9 cellular contexts compared by ENCODE assay signal in the genomic region with DNA sequence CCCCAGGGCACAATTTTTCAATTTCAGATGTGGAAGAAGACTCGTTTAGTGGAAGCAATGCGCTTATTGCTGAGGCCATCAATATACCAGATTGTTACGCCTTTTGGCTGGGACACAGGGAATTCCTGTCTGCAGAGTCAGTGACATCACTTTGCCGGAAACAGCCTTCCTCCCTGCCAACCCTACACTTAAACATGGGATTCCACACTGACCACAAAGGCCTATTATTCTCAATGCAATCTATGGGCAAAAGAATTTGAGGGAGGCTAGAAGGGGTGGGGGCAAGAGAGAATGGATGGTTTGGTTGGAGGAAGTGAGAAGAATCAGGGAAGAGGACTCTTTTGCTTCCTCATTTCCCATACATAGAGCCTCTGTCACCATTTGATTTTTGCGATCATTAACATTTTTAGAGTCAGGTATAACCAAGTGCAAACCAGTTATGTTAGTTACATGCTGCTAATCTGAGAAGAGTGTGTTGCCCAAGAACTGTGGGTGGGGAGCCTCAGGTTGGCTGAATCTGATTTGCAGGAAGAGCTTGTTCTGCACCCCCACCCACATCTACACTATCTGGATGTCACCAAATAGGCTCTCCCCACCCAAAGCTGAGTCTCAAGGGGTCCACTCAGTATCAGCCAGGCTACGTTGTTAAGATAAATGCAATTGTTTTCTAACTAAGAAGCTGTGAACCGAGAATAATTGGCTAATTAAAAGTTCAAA. TPM values are rescaled to one million over a fixed set of nuclear protein-coding genes. Genes with fewer than 3 reads are reported as not detected.
A peak's percentile ranks its signal among the peaks of the same experiment; 100 is the strongest.
DNase-seq lines count a peak whose midpoint lies in the region; ATAC-seq and TF ChIP-seq lines count a peak whose summit lies in the region.
"Had no signal": no experiment of that assay in that cellular context is flagged by ENCODE, and none has a peak within 500 bp of the region (broad histone marks: within the 10 kb centered on the region; RNA-seq: fewer than 3 reads in every experiment).

No MANE protein-coding gene starts in this region.

- peaks cover 15 to 25% (median 19%) of the 10 kb centered on the region in 4 donors for H3K4me1 ChIP-seq in upper lobe of left lung
- H3K4me1 ChIP-seq: A549 had no signal

- no peaks in the 10 kb centered on the region for H3K27me3 ChIP-seq in upper lobe of left lung

- TF ChIP-seq POLR2A in upper lobe of left lung (IDR thresholded peaks at IDR 0.05), result no peak

- no peaks in the 10 kb centered on the region for H3K36me3 ChIP-seq in upper lobe of left lung

- DNase-seq in NOMO-1 treated with DMSO at 0.1 percent for 48 hours (lab: John Stamatoyannopoulos, UW; ENCODE audit: unreplicated experiment) (peak; percentile 2), NOMO-1 treated with dmso at 0.1 percent for 144 hours (lab: John Stamatoyannopoulos, UW; ENCODE audit: unreplicated experiment) (no peak), choroid plexus epithelial cell (ENCODE audit: low read depth) (peak; percentile 92), left lobe of liver (ENCODE audit: low spot score) (no peak), upper lobe of left lung (no peak), KG1 (lab: John Stamatoyannopoulos, UW) (no peak), GM13977 (ENCODE audit: low spot score) (no peak)

- peak; percentile 39 for ATAC-seq in left lobe of liver
- ATAC-seq in upper lobe of left lung (ENCODE audit: low FRiP score in 2 of 2), result peak in 1 of 2 donors; percentile 87
- no peak for ATAC-seq in GM21381 (IDR thresholded peaks at IDR 0.05; ENCODE audit: unreplicated experiment)
- ATAC-seq: A549 had no signal

- no peaks in the 10 kb centered on the region for H3K9me3 ChIP-seq in upper lobe of left lung
- H3K9me3 ChIP-seq: A549 had no signal

- in situ Hi-C loops in GM13977 (cut with MboI; ENCODE audit: low pct_unique_long_range_greater_than_20kb, low sequenced_read_pairs, unreplicated experiment), result no loop called here

- WGBS in upper lobe of left lung, 2 donors, result 59 to 62% methylated on average over 7 of the region's 7 CpGs

- peak overlapping the region; percentile 18 to 67 (median 39) for H3K27ac ChIP-seq in upper lobe of left lung
- H3K27ac ChIP-seq: A549 had no signal

- TF ChIP-seq CTCF in choroid plexus epithelial cell (conservative IDR thresholded peaks at IDR 0.05; ENCODE audit: low read depth, low read length), result no peak
- TF ChIP-seq CTCF in upper lobe of left lung (IDR thresholded peaks at IDR 0.05), result no peak
- TF ChIP-seq CTCF in GM13977 (IDR thresholded peaks at IDR 0.05; ENCODE audit: extremely low read depth, insufficient read depth, missing control alignments), result no peak

- peak in 1 of 4 donors; percentile 63 for TF ChIP-seq EP300 in upper lobe of left lung (IDR thresholded peaks at IDR 0.05)

- H3K4me3 ChIP-seq in choroid plexus epithelial cell (ENCODE audit: low read depth, low read length), result no peak overlapping the region
- H3K4me3 ChIP-seq in upper lobe of left lung, result no peak overlapping the region
- H3K4me3 ChIP-seq: A549 had no signal

RNA-seq across cellular contexts. Expression of a gene that starts 58.2 kb away (rescaled TPM):
- total RNA-seq in left lobe of liver (1.9 TPM), upper lobe of left lung (10 to 100 TPM; 18.0 to 45.4 (median 22.3) TPM)

Comparison
In these comparisons a context has a peak if more than half of its experiments do, and no peak if none do; other contexts are left out.
1. DNase-seq: peak in NOMO-1 treated with DMSO at 0.1 percent for 48 hours (single experiment) and choroid plexus epithelial cell (single experiment); none in NOMO-1 treated with dmso at 0.1 percent for 144 hours (single experiment), left lobe of liver (single experiment), upper lobe of left lung (0 of 2), KG1 (single experiment) and GM13977 (single experiment).